In the genomic region with DNA sequence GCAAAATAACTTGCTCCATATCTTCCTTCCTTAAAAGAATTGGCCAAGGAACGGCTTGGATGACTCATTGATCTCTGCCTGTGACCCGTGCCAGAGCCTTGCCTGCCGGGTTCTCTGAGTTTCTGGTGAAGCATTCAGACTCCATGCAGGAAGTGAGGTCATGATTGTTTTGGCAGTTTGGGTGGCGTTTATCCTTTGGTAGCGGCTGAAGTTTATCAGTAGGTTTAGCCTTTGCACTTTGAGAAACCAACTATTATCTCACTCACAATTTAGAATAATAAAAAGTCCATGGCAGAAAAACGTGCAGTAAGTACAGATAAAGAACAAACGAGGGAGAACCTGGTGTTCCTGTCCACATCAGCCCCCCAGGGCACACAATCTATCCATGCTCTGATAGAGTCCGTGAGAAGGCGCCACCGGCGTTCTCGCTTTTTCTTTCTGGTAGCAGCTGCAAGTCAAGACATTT, we compare ENCODE assay signal across 12 cellular contexts. TPM values are rescaled to one million over a fixed set of nuclear protein-coding genes. Genes with fewer than 3 reads are reported as not detected.
DNase-seq lines count a peak whose midpoint lies in the region; ATAC-seq and TF ChIP-seq lines count a peak whose summit lies in the region.
"Had no signal": no experiment of that assay in that cellular context is flagged by ENCODE, and none has a peak within 500 bp of the region (broad histone marks: within the 10 kb centered on the region; RNA-seq: fewer than 3 reads in every experiment).

No MANE protein-coding gene starts in this region.

- no peaks in the 10 kb centered on the region for H3K36me3 Mint-ChIP-seq in stimulated activated memory B cell treated with anti-CD40 and anti-IgM and Interleukin-4, amounts not matched to agents 10 μg/mL and 1 μg/mL and 100 μg/mL, for 72 hours
- H3K36me3 Mint-ChIP-seq: brain, naive B cell had no signal

- no peaks in the 10 kb centered on the region for H3K4me1 Mint-ChIP-seq in stimulated activated memory B cell treated with anti-CD40 and anti-IgM and Interleukin-4, amounts not matched to agents 10 μg/mL and 1 μg/mL and 100 μg/mL, for 72 hours
- H3K4me1 Mint-ChIP-seq: naive B cell had no signal

- no peak for ATAC-seq in stimulated activated memory B cell treated with anti-CD40 and anti-IgM and Interleukin-4, amounts not matched to agents 10 μg/mL and 1 μg/mL and 100 μg/mL, for 72 hours

- H3K27ac ChIP-seq in muscle layer of duodenum (ENCODE audit: low read length), result peak overlapping the region; percentile 7

- no peaks in the 10 kb centered on the region for H3K36me3 ChIP-seq in muscle layer of duodenum (ENCODE audit: control insufficient read depth in 1 of 2, insufficient read depth in 2 of 2, low read length in 2 of 2)

- H3K4me3 Mint-ChIP-seq in stimulated activated memory B cell treated with anti-CD40 and anti-IgM and Interleukin-4, amounts not matched to agents 10 μg/mL and 1 μg/mL and 100 μg/mL, for 72 hours, result no peak overlapping the region
- H3K4me3 Mint-ChIP-seq: brain, naive B cell had no signal

- TF ChIP-seq CTCF in AG09319 (IDR thresholded peaks at IDR 0.05; ENCODE audit: low read depth, low read length) (no peak), fibroblast of mammary gland (conservative IDR thresholded peaks at IDR 0.05; ENCODE audit: control insufficient read depth, insufficient read depth, low read depth, low read length) (no peak)

- H3K4me3 ChIP-seq in fibroblast of mammary gland (ENCODE audit: control insufficient read depth, low read depth, low read length) (no peak overlapping the region), muscle layer of duodenum (ENCODE audit: low read depth in 1 of 2, low read length in 2 of 2) (no peak overlapping the region)

- DNase-seq in AG09319 (ENCODE audit: extremely low read depth, low read depth), result peak; percentile 76
- peak; percentile 96 for DNase-seq in fibroblast of mammary gland (ENCODE audit: low read depth)
- no peak for DNase-seq in ecto neural progenitor cell (ENCODE audit: low spot score)
- DNase-seq in RPMI8226, result no peak
- no peak for DNase-seq in stimulated activated CD4-positive, alpha-beta T cell treated with anti-CD3 and anti-CD28 coated beads, Interleukin-12 subunit alpha, Interleukin-12 subunit beta, amount 100 ng/mL, for 4 hours
- DNase-seq: Caco-2, KBM-7, naive B cell had no signal

- H3K9me3 ChIP-seq in muscle layer of duodenum (ENCODE audit: control insufficient read depth in 1 of 2, low read length in 2 of 2), result no peaks in the 10 kb centered on the region
- H3K9me3 ChIP-seq: Caco-2 had no signal

- H3K27me3 Mint-ChIP-seq in stimulated activated memory B cell treated with anti-CD40 and anti-IgM and Interleukin-4, amounts not matched to agents 10 μg/mL and 1 μg/mL and 100 μg/mL, for 72 hours, result no peaks in the 10 kb centered on the region

- H3K4me1 ChIP-seq in muscle layer of duodenum (ENCODE audit: control insufficient read depth in 1 of 2, insufficient read depth in 2 of 2, low read length in 2 of 2), result no peaks in the 10 kb centered on the region

- peaks cover 5% of the 10 kb centered on the region for H3K9me3 Mint-ChIP-seq in stimulated activated memory B cell treated with anti-CD40 and anti-IgM and Interleukin-4, amounts not matched to agents 10 μg/mL and 1 μg/mL and 100 μg/mL, for 72 hours

- no peaks in the 10 kb centered on the region for H3K27me3 ChIP-seq in muscle layer of duodenum (ENCODE audit: low read depth, low read length)

- H3K27ac Mint-ChIP-seq in stimulated activated memory B cell treated with anti-CD40 and anti-IgM and Interleukin-4, amounts not matched to agents 10 μg/mL and 1 μg/mL and 100 μg/mL, for 72 hours, result no peak overlapping the region
- H3K27ac Mint-ChIP-seq: brain, naive B cell had no signal

TF ChIP-seq in PFSK-1, 5 proteins besides CTCF, POLR2A, EP300 and RAD21:
- TF ChIP-seq, protein P1, sequence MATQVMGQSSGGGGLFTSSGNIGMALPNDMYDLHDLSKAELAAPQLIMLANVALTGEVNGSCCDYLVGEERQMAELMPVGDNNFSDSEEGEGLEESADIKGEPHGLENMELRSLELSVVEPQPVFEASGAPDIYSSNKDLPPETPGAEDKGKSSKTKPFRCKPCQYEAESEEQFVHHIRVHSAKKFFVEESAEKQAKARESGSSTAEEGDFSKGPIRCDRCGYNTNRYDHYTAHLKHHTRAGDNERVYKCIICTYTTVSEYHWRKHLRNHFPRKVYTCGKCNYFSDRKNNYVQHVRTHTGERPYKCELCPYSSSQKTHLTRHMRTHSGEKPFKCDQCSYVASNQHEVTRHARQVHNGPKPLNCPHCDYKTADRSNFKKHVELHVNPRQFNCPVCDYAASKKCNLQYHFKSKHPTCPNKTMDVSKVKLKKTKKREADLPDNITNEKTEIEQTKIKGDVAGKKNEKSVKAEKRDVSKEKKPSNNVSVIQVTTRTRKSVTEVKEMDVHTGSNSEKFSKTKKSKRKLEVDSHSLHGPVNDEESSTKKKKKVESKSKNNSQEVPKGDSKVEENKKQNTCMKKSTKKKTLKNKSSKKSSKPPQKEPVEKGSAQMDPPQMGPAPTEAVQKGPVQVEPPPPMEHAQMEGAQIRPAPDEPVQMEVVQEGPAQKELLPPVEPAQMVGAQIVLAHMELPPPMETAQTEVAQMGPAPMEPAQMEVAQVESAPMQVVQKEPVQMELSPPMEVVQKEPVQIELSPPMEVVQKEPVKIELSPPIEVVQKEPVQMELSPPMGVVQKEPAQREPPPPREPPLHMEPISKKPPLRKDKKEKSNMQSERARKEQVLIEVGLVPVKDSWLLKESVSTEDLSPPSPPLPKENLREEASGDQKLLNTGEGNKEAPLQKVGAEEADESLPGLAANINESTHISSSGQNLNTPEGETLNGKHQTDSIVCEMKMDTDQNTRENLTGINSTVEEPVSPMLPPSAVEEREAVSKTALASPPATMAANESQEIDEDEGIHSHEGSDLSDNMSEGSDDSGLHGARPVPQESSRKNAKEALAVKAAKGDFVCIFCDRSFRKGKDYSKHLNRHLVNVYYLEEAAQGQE (IDR thresholded peaks at IDR 0.05; ENCODE audit: insufficient read depth in 1 of 2, low read depth in 2 of 2, low read length in 2 of 2), result peak in 1 of 2 experiments; percentile 39; a peak in 1 of 4 replicates
- TF ChIP-seq TAF1 (IDR thresholded peaks at IDR 0.05; ENCODE audit: borderline replicate concordance, insufficient read depth, low read length) (peak; percentile 32; the same call in 1 of the 2 replicates), SIN3A (IDR thresholded peaks at IDR 0.05; ENCODE audit: borderline replicate concordance, insufficient read depth, low read length) (no peak)

RNA-seq across cellular contexts. Expression of a gene that starts 15.0 kb away (rescaled TPM):
- polyA plus RNA-seq in PFSK-1 (2012; ENCODE audit: insufficient read length, low read depth), result not detected

Comparison
In these comparisons a context has a peak if more than half of its experiments do, and no peak if none do; other contexts are left out.
1. DNase-seq: peak in AG09319 (single experiment) and fibroblast of mammary gland (single experiment); none in ecto neural progenitor cell (single experiment), RPMI8226 (single experiment) and stimulated activated CD4-positive, alpha-beta T cell treated with anti-CD3 and anti-CD28 coated beads, Interleukin-12 subunit alpha, Interleukin-12 subunit beta, amount 100 ng/mL, for 4 hours (single experiment).